Comparison of ENCODE assay signal across 1 cellular context in the genomic region with DNA sequence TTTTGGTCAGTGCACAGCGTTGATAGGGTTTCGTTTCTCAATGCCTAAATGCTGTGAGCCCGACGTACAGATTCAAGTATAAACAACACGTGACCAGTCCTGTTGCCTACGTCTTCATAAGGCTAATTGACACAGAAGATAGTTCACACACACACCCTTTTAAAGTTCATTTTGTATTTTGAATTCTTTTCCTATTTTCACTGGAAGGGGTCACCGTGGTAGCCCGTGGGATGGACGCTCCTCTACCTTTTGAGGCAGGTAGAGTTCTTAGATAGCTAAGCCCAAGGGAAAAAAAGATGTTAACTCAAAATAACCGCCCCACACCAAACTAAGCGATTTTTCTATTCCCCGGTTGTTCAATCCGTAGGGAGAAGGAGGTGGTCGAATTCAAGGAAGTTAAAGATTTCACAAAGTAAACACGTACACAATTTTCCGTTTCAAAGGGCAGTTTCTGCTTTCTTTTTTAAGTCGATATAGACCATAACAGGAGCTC.
TF ChIP-seq lines count a peak whose summit lies in the region.

No MANE protein-coding gene starts in this region.

TF ChIP-seq in GM23338, 12 proteins besides CTCF, POLR2A, EP300 and RAD21 (continued from another document):
- TF ChIP-seq EZH2phosphoT487 (IDR thresholded peaks at IDR 0.05; ENCODE audit: unreplicated experiment): no peak
